13 cellular contexts compared by ENCODE assay signal in the genomic region with DNA sequence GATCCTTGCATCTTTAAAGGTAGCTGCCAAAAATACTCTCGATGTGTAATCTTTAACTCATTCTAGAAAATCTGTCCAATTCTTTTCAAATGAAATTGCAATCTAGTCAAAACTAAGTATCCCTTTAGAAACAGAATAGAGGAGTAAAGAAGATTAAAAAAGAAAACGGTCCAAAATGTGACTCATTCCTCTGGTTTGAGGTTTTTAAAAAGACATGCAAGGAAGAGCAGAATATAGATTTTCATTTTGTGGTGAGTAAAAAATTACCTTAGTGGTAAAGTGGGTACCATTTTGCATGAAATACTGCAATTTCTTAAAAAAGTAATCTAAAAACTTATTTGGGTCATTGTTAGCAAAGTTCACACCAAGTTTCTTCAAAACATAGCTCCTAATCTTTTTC.
DNase-seq lines count a peak whose midpoint lies in the region; ATAC-seq and TF ChIP-seq lines count a peak whose summit lies in the region.
"Had no signal": no experiment of that assay in that cellular context is flagged by ENCODE, and none has a peak within 500 bp of the region (broad histone marks: within the 10 kb centered on the region; RNA-seq: fewer than 3 reads in every experiment).

No MANE protein-coding gene starts in this region.

- H4K20me1 ChIP-seq in KMS-11 (ENCODE audit: insufficient read depth): no peaks in the 10 kb centered on the region
- H4K20me1 ChIP-seq: BLaER1 treated with 17β-estradiol and CSF1 and Interleukin-3, amounts not matched to agents 10 nM and 100 nM had no signal

- H3K4me2 ChIP-seq in KMS-11: peak overlapping the region; percentile 29
- H3K4me2 ChIP-seq: BLaER1 treated with 17β-estradiol and CSF1 and Interleukin-3, amounts not matched to agents 10 nM and 100 nM had no signal

- peaks cover 3% of the 10 kb centered on the region for H3K9me3 Mint-ChIP-seq in stimulated activated memory B cell treated with anti-CD40 and anti-IgM and Interleukin-4, amounts not matched to agents 10 μg/mL and 1 μg/mL and 100 μg/mL, for 72 hours

- ATAC-seq in GM18502 (IDR thresholded peaks at IDR 0.05; ENCODE audit: poor library complexity, unreplicated experiment) (peak; percentile 63), GM19372 (IDR thresholded peaks at IDR 0.05; ENCODE audit: low read depth, unreplicated experiment) (peak; percentile 38), HG02885 (IDR thresholded peaks at IDR 0.05; ENCODE audit: poor library complexity, unreplicated experiment) (peak; percentile 62)
- no peak for ATAC-seq in stimulated activated memory B cell treated with anti-CD40 and anti-IgM and Interleukin-4, amounts not matched to agents 10 μg/mL and 1 μg/mL and 100 μg/mL, for 72 hours
- ATAC-seq: HCT116 had no signal

- H3K79me2 ChIP-seq in KMS-11 (ENCODE audit: insufficient read depth, low read depth): no peaks in the 10 kb centered on the region

- no peaks in the 10 kb centered on the region for H3K36me3 Mint-ChIP-seq in stimulated activated memory B cell treated with anti-CD40 and anti-IgM and Interleukin-4, amounts not matched to agents 10 μg/mL and 1 μg/mL and 100 μg/mL, for 72 hours

- H3K4me3 ChIP-seq in KMS-11 (IDR thresholded peaks at IDR 0.05; ENCODE audit: insufficient read depth, low read depth, low read length): no peak overlapping the region
- H3K4me3 ChIP-seq: BLaER1 treated with 17β-estradiol and CSF1 and Interleukin-3, amounts not matched to agents 10 nM and 100 nM had no signal

- DNase-seq in NCI-H748 treated with DMSO at 0.1 percent for 48 hours (lab: John Stamatoyannopoulos, UW) (no peak), iPS-NIHi11 (ENCODE audit: low spot score) (no peak), NCI-H2227 treated with DMSO at 0.1 percent for 48 hours (lab: John Stamatoyannopoulos, UW) (no peak)
- DNase-seq: cerebellar nuclear complex, GDM1 had no signal

- no peak overlapping the region for H2AFZ ChIP-seq in KMS-11 (ENCODE audit: low read depth)

- no peaks in the 10 kb centered on the region for H3K36me3 ChIP-seq in KMS-11 (ENCODE audit: insufficient read depth)
- H3K36me3 ChIP-seq: BLaER1 treated with 17β-estradiol and CSF1 and Interleukin-3, amounts not matched to agents 10 nM and 100 nM; neutrophil had no signal

- H3K27ac Mint-ChIP-seq in stimulated activated memory B cell treated with anti-CD40 and anti-IgM and Interleukin-4, amounts not matched to agents 10 μg/mL and 1 μg/mL and 100 μg/mL, for 72 hours: no peak overlapping the region

- no peak overlapping the region for H3K4me3 Mint-ChIP-seq in stimulated activated memory B cell treated with anti-CD40 and anti-IgM and Interleukin-4, amounts not matched to agents 10 μg/mL and 1 μg/mL and 100 μg/mL, for 72 hours

- no peaks in the 10 kb centered on the region for H3K27me3 ChIP-seq in KMS-11 (ENCODE audit: insufficient read depth, low read depth)
- H3K27me3 ChIP-seq: BLaER1 treated with 17β-estradiol and CSF1 and Interleukin-3, amounts not matched to agents 10 nM and 100 nM had no signal

- H3K4me1 ChIP-seq in KMS-11 (ENCODE audit: low read depth, poor library complexity, severe bottlenecking): peaks cover 90% of the 10 kb centered on the region

- no peak overlapping the region for H3K9ac ChIP-seq in KMS-11
- H3K9ac ChIP-seq: BLaER1 treated with 17β-estradiol and CSF1 and Interleukin-3, amounts not matched to agents 10 nM and 100 nM had no signal

- H3K27me3 Mint-ChIP-seq in stimulated activated memory B cell treated with anti-CD40 and anti-IgM and Interleukin-4, amounts not matched to agents 10 μg/mL and 1 μg/mL and 100 μg/mL, for 72 hours: peaks cover 8% of the 10 kb centered on the region

- no peak for TF ChIP-seq CTCF in KMS-11 (conservative IDR thresholded peaks at IDR 0.05; ENCODE audit: low read depth, low read length)

- H3K27ac ChIP-seq in KMS-11: peak overlapping the region; percentile 45
- H3K27ac ChIP-seq: BLaER1 treated with 17β-estradiol and CSF1 and Interleukin-3, amounts not matched to agents 10 nM and 100 nM; neutrophil had no signal

- peaks cover 11% of the 10 kb centered on the region for H3K4me1 Mint-ChIP-seq in stimulated activated memory B cell treated with anti-CD40 and anti-IgM and Interleukin-4, amounts not matched to agents 10 μg/mL and 1 μg/mL and 100 μg/mL, for 72 hours
